In genomic region chr1:37539154-37539553, GRCh38 we compare ENCODE assay signal across 2 cellular contexts. TPM values are rescaled to one million over a fixed set of nuclear protein-coding genes. Genes with fewer than 3 reads are reported as not detected.
"Had no signal": no experiment of that assay in that cellular context is flagged by ENCODE, and none has a peak within 500 bp of the region (broad histone marks: within the 10 kb centered on the region; RNA-seq: fewer than 3 reads in every experiment).

No MANE protein-coding gene starts in this region.

RNA-seq across cellular contexts. Expression of gene DNALI1, which starts 17.6 kb away (rescaled TPM):
- total RNA-seq: G401, GM12878 had no signal
